2 cellular contexts compared by ENCODE assay signal in genomic region chr15:43175656-43176309, GRCh38.
TF ChIP-seq lines count a peak whose summit lies in the region.
"Not testable (repeated sequence)": the region's sequence is repeated elsewhere in the genome, so short reads cannot be mapped to it uniquely, and the experiment has no call there.

No MANE protein-coding gene starts in this region.

TF ChIP-seq in K562, 482 proteins besides CTCF, POLR2A, EP300 and RAD21:
- not testable (repeated sequence) for TF ChIP-seq ID3 (CRISPR knock-in tag; IDR thresholded peaks at IDR 0.05)
- TF ChIP-seq ID3 (tag; IDR thresholded peaks at IDR 0.05), result 0 out of 2 replicates have a peak, but pooled peaks have one; percentile 24
TF ChIP-seq in K562: peak in this region for 1; not testable (repeated sequence) for 481.

TF ChIP-seq in HepG2, 621 proteins besides CTCF, POLR2A, EP300 and RAD21:
- TF ChIP-seq ZNF281 (CRISPR knock-in tag; IDR thresholded peaks at IDR 0.05; ENCODE audit: borderline replicate concordance) (peak; percentile 91), FOXA3 (CRISPR knock-in tag; IDR thresholded peaks at IDR 0.05) (peak; percentile 45), ZNF687 (CRISPR knock-in tag; IDR thresholded peaks at IDR 0.05) (peak; percentile 32), SALL1 (CRISPR knock-in tag; IDR thresholded peaks at IDR 0.05) (0 out of 2 replicates have a peak, but pooled peaks have one; percentile 8), FOXA1 (CRISPR knock-in tag; IDR thresholded peaks at IDR 0.05) (peak; percentile 52; the same call in 1 of the 2 replicates), HOXA3 (CRISPR knock-in tag; IDR thresholded peaks at IDR 0.05) (peak; percentile 44; the same call in 1 of the 2 replicates), ZBTB33 (CRISPR knock-in tag; IDR thresholded peaks at IDR 0.05) (peak; percentile 61), ZGPAT (CRISPR knock-in tag; IDR thresholded peaks at IDR 0.05) (peak; percentile 34; the same call in 1 of the 2 replicates), ARID5B (CRISPR knock-in tag; IDR thresholded peaks at IDR 0.05) (peak; percentile 37; the same call in 1 of the 2 replicates)
- TF ChIP-seq FOXA1 (IDR thresholded peaks at IDR 0.05), result not testable (repeated sequence)
